Comparison of ENCODE assay signal across 17 cellular contexts in the genomic region with DNA sequence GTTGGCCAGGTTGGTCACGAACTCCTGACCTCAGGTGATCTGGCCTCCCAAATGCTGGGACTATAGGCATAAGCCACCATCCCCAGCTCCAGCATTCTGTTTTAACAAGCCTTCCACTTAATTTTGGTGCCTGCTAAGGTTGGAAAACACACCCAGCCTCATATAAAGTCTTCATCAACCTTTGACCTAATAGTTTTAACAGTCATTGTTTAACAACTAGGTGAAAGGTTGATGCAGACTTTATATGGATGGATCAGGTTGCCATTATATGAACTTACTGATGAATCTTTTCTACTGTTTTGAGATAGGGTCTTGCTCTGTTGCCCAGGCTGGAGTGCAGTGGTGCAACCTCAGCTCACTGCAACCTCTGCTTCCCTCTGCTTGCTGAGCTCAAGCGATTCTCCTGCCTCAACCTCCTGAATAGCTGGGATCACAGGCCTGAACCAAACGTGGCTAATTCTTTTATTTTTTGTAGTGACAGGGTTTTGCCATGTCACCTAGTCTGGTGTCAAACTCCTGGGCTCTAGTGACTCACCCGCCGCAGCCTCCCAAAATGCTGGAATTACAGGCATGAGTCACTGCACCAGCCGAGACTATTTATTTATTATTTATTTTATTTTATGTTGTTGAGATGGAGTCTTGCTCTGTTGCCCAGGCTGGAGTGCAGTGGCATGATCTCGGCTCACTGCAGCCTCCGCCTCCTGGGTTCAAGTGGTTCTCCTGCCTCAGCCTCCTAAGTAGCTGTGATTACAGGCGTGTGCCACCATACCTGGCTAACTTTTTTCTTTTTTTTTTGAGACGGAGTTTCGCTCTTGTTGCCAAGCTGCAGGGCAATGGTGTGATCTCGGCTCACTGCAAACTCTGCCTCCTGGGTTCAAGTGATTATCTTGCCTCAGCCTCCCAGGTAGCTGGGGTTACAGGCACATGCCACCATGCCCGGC. TPM values are rescaled to one million over a fixed set of nuclear protein-coding genes. Genes with fewer than 3 reads are reported as not detected.
DNase-seq lines count a peak whose midpoint lies in the region; ATAC-seq, FAIRE-seq and TF ChIP-seq lines count a peak whose summit lies in the region.
"Had no signal": no experiment of that assay in that cellular context is flagged by ENCODE, and none has a peak within 500 bp of the region (broad histone marks: within the 10 kb centered on the region; RNA-seq: fewer than 3 reads in every experiment).

No MANE protein-coding gene starts in this region.

- peaks cover 10% of the 10 kb centered on the region for H3K79me2 ChIP-seq in endothelial cell of umbilical vein (ENCODE audit: control insufficient read depth, insufficient read depth, low read length)

- no peak overlapping the region for H3K4me3 ChIP-seq in endothelial cell of umbilical vein (replicated peaks in 1 of 3; ENCODE audit: insufficient read depth in 1 of 3, low read depth in 1 of 3, low read length in 3 of 3)
- H3K4me3 ChIP-seq in small intestine (ENCODE audit: low read depth in 1 of 2, low read length in 2 of 2): no peak overlapping the region
- H3K4me3 ChIP-seq: lung, suprapubic skin had no signal

- TF ChIP-seq POLR2A in endothelial cell of umbilical vein (IDR thresholded peaks at IDR 0.05; ENCODE audit: low read depth, low read length): no peak

- CTCF ChIA-PET in endothelial cell of umbilical vein (lab: Charles Lee): interaction anchor here (1.3 to 2.0 kb wide), 2 partner anchors 17 to 81 kb away, joined by 3 to 5 read pairs; no protein-coding TSS in a partner anchor

- dilution Hi-C loops in endothelial cell of umbilical vein (cut with MboI; ENCODE audit: extremely low pct_ligation_motif_present, low sequenced_read_pairs): no loop called here

- peak; percentile 12 for FAIRE-seq in RCC 7860 (lab: Jason Lieb, UNC)
- no peak for FAIRE-seq in endothelial cell of umbilical vein (lab: Jason Lieb, UNC)
- FAIRE-seq in small intestine (lab: Jason Lieb, UNC): no peak
- FAIRE-seq: D721Med had no signal

- H3K9me3 ChIP-seq in endothelial cell of umbilical vein (replicated peaks; ENCODE audit: control insufficient read depth, insufficient read depth, low read length) (no peaks in the 10 kb centered on the region), small intestine (ENCODE audit: control insufficient read depth, low read depth) (no peaks in the 10 kb centered on the region)
- H3K9me3 ChIP-seq: suprapubic skin had no signal

- H4K20me1 ChIP-seq in endothelial cell of umbilical vein (replicated peaks; ENCODE audit: control insufficient read depth, extremely low read depth, insufficient read depth, low read length): no peaks in the 10 kb centered on the region

- peak; percentile 37 for DNase-seq in DMS53 (lab: John Stamatoyannopoulos, UW)
- DNase-seq in DMS53 treated with DMSO at 0.1 percent for 48 hours (lab: John Stamatoyannopoulos, UW; ENCODE audit: unreplicated experiment): no peak
- peak; percentile 64 for DNase-seq in RCC 7860 (ENCODE audit: low spot score)
- no peak for DNase-seq in endothelial cell of umbilical vein (ENCODE audit: low read depth, low spot score)
- peak; percentile 86 for DNase-seq in small intestine
- DNase-seq in DMS79 treated with DMSO at 0.1 percent for 48 hours (lab: John Stamatoyannopoulos, UW): no peak
- no peak for DNase-seq in NCI-H774 (lab: John Stamatoyannopoulos, UW)
- DNase-seq: activated CD4-positive, alpha-beta T cell treated with anti-CD3 and anti-CD28 coated beads, Interleukin-2, amount 50 U/mL, for 1 hour; effector memory CD8-positive, alpha-beta T cell; NCI-H1105; NCI-H345; stimulated activated CD4-positive, alpha-beta T cell treated with anti-CD3 and anti-CD28 coated beads, Interleukin-12 subunit alpha, Interleukin-12 subunit beta, amount 100 ng/mL, for 4 hours had no signal

- WGBS in small intestine, 3 donors: 49 to 72% (median 63%) methylated on average over 13 of the region's 13 CpGs

- intact Hi-C loops in endothelial cell of umbilical vein (cut with micrococcal nuclease): no loop called here

- no peak for TF ChIP-seq CTCF in endothelial cell of umbilical vein (IDR thresholded peaks at IDR 0.05; ENCODE audit: extremely low read depth in 1 of 2, insufficient read depth in 1 of 2, low read depth in 1 of 2, low read length in 2 of 2)

- POLR2A ChIA-PET in endothelial cell of umbilical vein (lab: Charles Lee): no interaction called here

- H3K36me3 ChIP-seq in endothelial cell of umbilical vein (ENCODE audit: control insufficient read depth in 2 of 2, extremely low read depth in 1 of 2, insufficient read depth in 2 of 2, low read length in 2 of 2) (no peaks in the 10 kb centered on the region), small intestine (ENCODE audit: control insufficient read depth in 2 of 2, insufficient read depth in 2 of 2, low read length in 2 of 2) (no peaks in the 10 kb centered on the region)
- H3K36me3 ChIP-seq: suprapubic skin had no signal

- H3K9me1 ChIP-seq in endothelial cell of umbilical vein (replicated peaks; ENCODE audit: control insufficient read depth, extremely low read depth, insufficient read depth, low read length): no peaks in the 10 kb centered on the region

- H3K4me1 ChIP-seq in endothelial cell of umbilical vein (ENCODE audit: control insufficient read depth, extremely low read depth, insufficient read depth, low read length) (peaks cover 6% of the 10 kb centered on the region), small intestine (ENCODE audit: control insufficient read depth in 2 of 2, insufficient read depth in 1 of 2, low read depth in 1 of 2, low read length in 1 of 2) (peaks cover 0 to 3% of the 10 kb centered on the region in 2 donors)

- no peaks in the 10 kb centered on the region for H3K27me3 ChIP-seq in endothelial cell of umbilical vein (ENCODE audit: control insufficient read depth in 2 of 2, insufficient read depth in 2 of 2, low read length in 2 of 2)
- H3K27me3 ChIP-seq in small intestine (ENCODE audit: control insufficient read depth in 2 of 2, insufficient read depth in 2 of 2, low read length in 2 of 2): no peaks in the 10 kb centered on the region
- H3K27me3 ChIP-seq: suprapubic skin had no signal

- ATAC-seq in HG02981 (IDR thresholded peaks at IDR 0.05; ENCODE audit: unreplicated experiment): no peak
- ATAC-seq: effector memory CD8-positive, alpha-beta T cell had no signal

- no peak overlapping the region for H3K9ac ChIP-seq in endothelial cell of umbilical vein (replicated peaks; ENCODE audit: extremely low read depth, insufficient read depth, low read length)

- no peak overlapping the region for H2AFZ ChIP-seq in endothelial cell of umbilical vein (ENCODE audit: low read depth, low read length)

- BruUV-seq in endothelial cell of umbilical vein (replicated peaks; lab: Mats Ljungman, UMichigan): no TSS peak

- H3K27ac ChIP-seq in endothelial cell of umbilical vein (ENCODE audit: insufficient read depth, low read depth, low read length) (no peak overlapping the region), small intestine (ENCODE audit: low read depth in 1 of 2, low read length in 1 of 2) (peak overlapping the region; percentile 63 to 91)
- H3K27ac ChIP-seq: 22Rv1, suprapubic skin had no signal

- no peak overlapping the region for H3K4me2 ChIP-seq in endothelial cell of umbilical vein (ENCODE audit: insufficient read depth, low read length)

RNA-seq across cellular contexts. Expression of a gene that starts 3.1 kb away (rescaled TPM):
- 40.0 and 41.3 TPM in 2 replicates for total RNA-seq in endothelial cell of umbilical vein
- polyA plus RNA-seq in endothelial cell of umbilical vein: 18.5 and 18.7 TPM in 2 replicates
- 11.9 and 12.3 TPM in 2 replicates for polyA plus RNA-seq in endothelial cell of umbilical vein (2011; cell fraction: cytosol; rRNA removed)
- polyA plus RNA-seq in endothelial cell of umbilical vein (2011; cell fraction: nucleus; rRNA removed): 31.7 and 35.9 TPM in 2 replicates
- 27.1 and 29.0 TPM in 2 replicates for polyA plus RNA-seq in endothelial cell of umbilical vein (2012)
- 13.3 and 18.7 TPM in 2 replicates for polyA minus RNA-seq in endothelial cell of umbilical vein
- polyA minus RNA-seq in endothelial cell of umbilical vein (2011; cell fraction: cytosol; rRNA and poly(A)+ RNA removed): 17.1 TPM
- polyA minus RNA-seq in endothelial cell of umbilical vein (2011; cell fraction: nucleus; rRNA and poly(A)+ RNA removed): 21.2 and 21.6 TPM in 2 replicates
- polyA plus RNA-seq in small intestine: 10 to 100 TPM in 1 of 3 donors, 1 to 10 TPM in 2; 6.2 to 13.9 (median 6.5) TPM

RNA-seq across cellular contexts. Expression of a gene that starts 11.9 kb away (rescaled TPM):
- total RNA-seq in endothelial cell of umbilical vein: 14.5 and 18.8 TPM in 2 replicates
- polyA plus RNA-seq in endothelial cell of umbilical vein: 13.3 and 14.1 TPM in 2 replicates
- polyA plus RNA-seq in endothelial cell of umbilical vein (2011; cell fraction: cytosol; rRNA removed): 13.9 and 15.2 TPM in 2 replicates
- polyA plus RNA-seq in endothelial cell of umbilical vein (2011; cell fraction: nucleus; rRNA removed): 12.1 and 18.0 TPM in 2 replicates
- 14.3 and 21.4 TPM in 2 replicates for polyA plus RNA-seq in endothelial cell of umbilical vein (2012)
- 32.8 and 39.4 TPM in 2 replicates for polyA minus RNA-seq in endothelial cell of umbilical vein
- polyA minus RNA-seq in endothelial cell of umbilical vein (2011; cell fraction: cytosol; rRNA and poly(A)+ RNA removed): 62.3 TPM
- polyA minus RNA-seq in endothelial cell of umbilical vein (2011; cell fraction: nucleus; rRNA and poly(A)+ RNA removed): 5.9 and 9.5 TPM in 2 replicates
- 1 to 10 TPM; 2.7 to 9.6 (median 3.5) TPM for polyA plus RNA-seq in small intestine

RNA-seq across cellular contexts. Expression of a gene that starts 33.5 kb away (rescaled TPM):
- total RNA-seq in endothelial cell of umbilical vein: 0.15 and 0.21 TPM in 2 replicates
- 0.17 and 0.18 TPM in 2 replicates for polyA plus RNA-seq in endothelial cell of umbilical vein
- 0.05 and 0.11 TPM in 2 replicates for polyA plus RNA-seq in endothelial cell of umbilical vein (2011; cell fraction: cytosol; rRNA removed)
- polyA plus RNA-seq in endothelial cell of umbilical vein (2011; cell fraction: nucleus; rRNA removed): 0.55 and 0.56 TPM in 2 replicates
- 0.12 TPM in 1 of 2 replicates, not detected in the other for polyA plus RNA-seq in endothelial cell of umbilical vein (2012)
- 0.32 TPM in 1 of 2 replicates, not detected in the other for polyA minus RNA-seq in endothelial cell of umbilical vein
- not detected for polyA minus RNA-seq in endothelial cell of umbilical vein (2011; cell fraction: cytosol; rRNA and poly(A)+ RNA removed)
- polyA minus RNA-seq in endothelial cell of umbilical vein (2011; cell fraction: nucleus; rRNA and poly(A)+ RNA removed): 0.24 TPM in 1 of 2 replicates, not detected in the other
- polyA plus RNA-seq in small intestine: 10 to 100 TPM; 17.4 to 68.4 (median 48.4) TPM

RNA-seq across cellular contexts. Expression of a gene that starts 53.4 kb away (rescaled TPM):
- 0.18 and 0.66 TPM in 2 replicates for total RNA-seq in endothelial cell of umbilical vein
- 0.14 and 0.25 TPM in 2 replicates for polyA plus RNA-seq in endothelial cell of umbilical vein
- polyA plus RNA-seq in endothelial cell of umbilical vein (2011; cell fraction: cytosol; rRNA removed): 0.09 and 0.13 TPM in 2 replicates
- polyA plus RNA-seq in endothelial cell of umbilical vein (2011; cell fraction: nucleus; rRNA removed): 0.22 and 1.1 TPM in 2 replicates
- polyA plus RNA-seq in endothelial cell of umbilical vein (2012): 0.21 TPM in 1 of 2 replicates, not detected in the other
- polyA minus RNA-seq in endothelial cell of umbilical vein: 0.11 TPM in 1 of 2 replicates, not detected in the other
- polyA minus RNA-seq in endothelial cell of umbilical vein (2011; cell fraction: cytosol; rRNA and poly(A)+ RNA removed): 3.4 TPM
- polyA minus RNA-seq in endothelial cell of umbilical vein (2011; cell fraction: nucleus; rRNA and poly(A)+ RNA removed): not detected in 2 replicates
- polyA plus RNA-seq in small intestine: 10 to 100 TPM; 30.3 to 93.9 (median 49.4) TPM

Comparison
In these comparisons a context has a peak if more than half of its experiments do, and no peak if none do; other contexts are left out.
1. DNase-seq: peak in DMS53 (single experiment), RCC 7860 (single experiment) and small intestine (single experiment); none in DMS53 treated with DMSO at 0.1 percent for 48 hours (single experiment), endothelial cell of umbilical vein (single experiment), DMS79 treated with DMSO at 0.1 percent for 48 hours (single experiment) and NCI-H774 (single experiment).
2. RNA of a gene that starts 33.5 kb away (polyA plus RNA-seq): 17.4 to 68.4 TPM in small intestine; 0.05 to 0.56 TPM in endothelial cell of umbilical vein; every median in the first group is over 10 times any median in the second.